ENCODE assay signal across 1 cellular context in genomic region chr3:40580494-40581091, GRCh38.
TF ChIP-seq lines count a peak whose summit lies in the region.

No MANE protein-coding gene starts in this region.

TF ChIP-seq in K562, 482 proteins besides CTCF, POLR2A, EP300 and RAD21 (continued from another document):
- TF ChIP-seq, protein P1, sequence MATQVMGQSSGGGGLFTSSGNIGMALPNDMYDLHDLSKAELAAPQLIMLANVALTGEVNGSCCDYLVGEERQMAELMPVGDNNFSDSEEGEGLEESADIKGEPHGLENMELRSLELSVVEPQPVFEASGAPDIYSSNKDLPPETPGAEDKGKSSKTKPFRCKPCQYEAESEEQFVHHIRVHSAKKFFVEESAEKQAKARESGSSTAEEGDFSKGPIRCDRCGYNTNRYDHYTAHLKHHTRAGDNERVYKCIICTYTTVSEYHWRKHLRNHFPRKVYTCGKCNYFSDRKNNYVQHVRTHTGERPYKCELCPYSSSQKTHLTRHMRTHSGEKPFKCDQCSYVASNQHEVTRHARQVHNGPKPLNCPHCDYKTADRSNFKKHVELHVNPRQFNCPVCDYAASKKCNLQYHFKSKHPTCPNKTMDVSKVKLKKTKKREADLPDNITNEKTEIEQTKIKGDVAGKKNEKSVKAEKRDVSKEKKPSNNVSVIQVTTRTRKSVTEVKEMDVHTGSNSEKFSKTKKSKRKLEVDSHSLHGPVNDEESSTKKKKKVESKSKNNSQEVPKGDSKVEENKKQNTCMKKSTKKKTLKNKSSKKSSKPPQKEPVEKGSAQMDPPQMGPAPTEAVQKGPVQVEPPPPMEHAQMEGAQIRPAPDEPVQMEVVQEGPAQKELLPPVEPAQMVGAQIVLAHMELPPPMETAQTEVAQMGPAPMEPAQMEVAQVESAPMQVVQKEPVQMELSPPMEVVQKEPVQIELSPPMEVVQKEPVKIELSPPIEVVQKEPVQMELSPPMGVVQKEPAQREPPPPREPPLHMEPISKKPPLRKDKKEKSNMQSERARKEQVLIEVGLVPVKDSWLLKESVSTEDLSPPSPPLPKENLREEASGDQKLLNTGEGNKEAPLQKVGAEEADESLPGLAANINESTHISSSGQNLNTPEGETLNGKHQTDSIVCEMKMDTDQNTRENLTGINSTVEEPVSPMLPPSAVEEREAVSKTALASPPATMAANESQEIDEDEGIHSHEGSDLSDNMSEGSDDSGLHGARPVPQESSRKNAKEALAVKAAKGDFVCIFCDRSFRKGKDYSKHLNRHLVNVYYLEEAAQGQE (CRISPR knock-in tag; IDR thresholded peaks at IDR 0.05; ENCODE audit: low read depth): peak; percentile 54; the same call in 1 of the 2 replicates
